In the genomic region with DNA sequence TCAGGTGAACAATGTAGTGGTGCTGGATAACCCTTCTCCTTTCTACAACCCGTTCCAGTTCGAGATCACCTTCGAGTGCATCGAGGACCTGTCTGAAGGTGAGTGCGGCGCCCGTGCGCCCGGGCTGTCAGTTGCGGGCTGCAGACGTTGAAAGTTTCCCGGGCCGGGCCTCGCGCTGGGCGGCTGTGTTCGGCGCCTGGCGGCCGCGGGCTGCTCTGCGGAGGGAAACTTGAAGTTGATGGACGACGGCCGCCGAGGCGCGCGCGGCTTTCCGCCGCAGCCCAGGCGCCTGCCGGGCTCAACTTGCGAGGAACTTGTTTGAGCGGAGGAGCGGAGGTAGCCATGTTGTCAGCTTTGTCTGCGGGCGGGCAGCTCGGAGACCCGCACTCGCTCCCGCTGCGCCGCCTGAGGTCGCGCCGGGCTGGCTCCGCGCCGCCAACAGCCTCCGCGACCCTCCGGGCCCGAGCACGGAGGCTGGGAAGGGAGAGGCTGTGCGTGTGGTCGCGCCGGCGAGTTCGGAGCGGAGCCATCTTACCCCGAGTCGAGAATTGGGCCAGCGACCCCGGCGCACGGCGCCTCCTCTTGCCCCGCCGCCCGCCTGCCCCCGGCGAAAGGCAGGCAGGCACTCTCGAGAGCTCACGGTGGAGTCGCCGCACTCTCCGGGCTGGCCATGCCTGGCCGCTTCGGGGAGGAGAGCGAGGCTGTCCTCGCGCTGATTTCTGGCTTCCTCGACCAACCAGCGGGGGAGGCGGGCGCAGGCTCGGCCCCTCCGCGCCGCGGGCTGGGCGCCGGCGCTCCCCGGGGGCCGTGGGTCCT, we compare ENCODE assay signal across 8 cellular contexts. TPM values are rescaled to one million over a fixed set of nuclear protein-coding genes. Genes with fewer than 3 reads are reported as not detected.
DNase-seq lines count a peak whose midpoint lies in the region; ATAC-seq lines count a peak whose summit lies in the region.

No MANE protein-coding gene starts in this region.

- no peak overlapping the region for H4K5ac ChIP-seq in mesendoderm (ENCODE audit: low read length)

- peak overlapping the region; percentile 98 to 100 for H3K4me3 Mint-ChIP-seq in effector memory CD8-positive, alpha-beta T cell

- peak overlapping the region; percentile 64 for H3K18ac ChIP-seq in mesendoderm (ENCODE audit: low read length)

- no peak overlapping the region for H2AK5ac ChIP-seq in mesendoderm (ENCODE audit: low read length)

- peaks cover 39% of the 10 kb centered on the region for H3K79me2 ChIP-seq in mesendoderm (ENCODE audit: control insufficient read depth, insufficient read depth, low read length)

- H3K4me3 ChIP-seq in mesendoderm (ENCODE audit: low read length): peak overlapping the region; percentile 94

- H3K36me3 Mint-ChIP-seq in effector memory CD8-positive, alpha-beta T cell (ENCODE audit: insufficient read depth): peaks cover 29% of the 10 kb centered on the region

- H2BK15ac ChIP-seq in mesendoderm (replicated peaks; ENCODE audit: low read depth): no peak overlapping the region

- H4K8ac ChIP-seq in mesendoderm (ENCODE audit: low read depth, low read length): no peak overlapping the region

- peak overlapping the region; percentile 12 for H3K4me2 ChIP-seq in mesendoderm (ENCODE audit: low read length)

- no CpG with 5 or more reads among the region's 99 CpGs for WGBS in mesendoderm (ENCODE audit: extremely low coverage, insufficient coverage, low lambda C conversion rate)

- H2BK5ac ChIP-seq in mesendoderm (ENCODE audit: low read length): peak overlapping the region; percentile 55

- H3K27ac Mint-ChIP-seq in effector memory CD8-positive, alpha-beta T cell: peak overlapping the region; percentile 97 to 98

- peak overlapping the region; percentile 87 for H3K27ac ChIP-seq in mesendoderm (ENCODE audit: low read depth, low read length)

- H3K9ac ChIP-seq in mesendoderm (ENCODE audit: low read length): peak overlapping the region; percentile 95

- peak overlapping the region; percentile 97 for H3K56ac ChIP-seq in mesendoderm (ENCODE audit: low read length)

- H3K4ac ChIP-seq in mesendoderm (ENCODE audit: low read depth, low read length): peak overlapping the region; percentile 76

- peak; percentile 27 for DNase-seq in SKM-1 treated with dmso at 0.1 percent for 144 hours (lab: John Stamatoyannopoulos, UW; ENCODE audit: unreplicated experiment)
- DNase-seq in SKM-1 (lab: John Stamatoyannopoulos, UW; ENCODE audit: unreplicated experiment): no peak
- DNase-seq in NCI-H226: peak; percentile 52
- peak; percentile 12 to 38 for DNase-seq in activated CD8-positive, alpha-beta memory T cell treated with anti-CD3 and anti-CD28 coated beads for 1 hour (ENCODE audit: extremely low read depth in 1 of 2, low read depth in 1 of 2)
- DNase-seq in effector memory CD8-positive, alpha-beta T cell: peak; percentile 59 to 67 (median 66)
- peak; percentile 65 for DNase-seq in mesendoderm
- DNase-seq in stimulated activated CD8-positive, alpha-beta memory T cell treated with anti-CD3 and anti-CD28 coated beads, Interleukin-15, amount 100 ng/mL, for 24 hours (ENCODE audit: low read depth): peak; percentile 33

- no peak overlapping the region for H2BK120ac ChIP-seq in mesendoderm (ENCODE audit: low read depth, low read length)

- no peaks in the 10 kb centered on the region for H3K9me3 Mint-ChIP-seq in effector memory CD8-positive, alpha-beta T cell

- no peaks in the 10 kb centered on the region for H3K36me3 ChIP-seq in mesendoderm (ENCODE audit: control insufficient read depth, insufficient read depth, low read length)

- peaks cover 43 to 54% of the 10 kb centered on the region in 2 donors for H3K4me1 Mint-ChIP-seq in effector memory CD8-positive, alpha-beta T cell (ENCODE audit: low read depth in 2 of 2)

- peaks cover 2% of the 10 kb centered on the region for H3K79me1 ChIP-seq in mesendoderm (ENCODE audit: low read length)

- H3K23ac ChIP-seq in mesendoderm (ENCODE audit: low read length): peak overlapping the region; percentile 83

- no peaks in the 10 kb centered on the region for H3K27me3 Mint-ChIP-seq in effector memory CD8-positive, alpha-beta T cell

- no peaks in the 10 kb centered on the region for H3K27me3 ChIP-seq in mesendoderm (ENCODE audit: insufficient read depth, low read length, poor library complexity)

- ATAC-seq in HG02943 (IDR thresholded peaks at IDR 0.05; ENCODE audit: low read depth, unreplicated experiment): peak; percentile 29
- ATAC-seq in effector memory CD8-positive, alpha-beta T cell (replicated peaks): peak; percentile 45

- H3K4me1 ChIP-seq in mesendoderm (ENCODE audit: control insufficient read depth, low read depth, low read length): peaks cover 6% of the 10 kb centered on the region

RNA-seq across cellular contexts. Expression of gene ASF1A, which starts 0.7 kb away (rescaled TPM):
- 37.3 TPM for polyA plus RNA-seq in mesendoderm (2013, experiment 1 of 2)
- 39.0 TPM for polyA plus RNA-seq in mesendoderm (2013, experiment 2 of 2)

RNA-seq across cellular contexts. Expression of gene MCM9, which starts 40.3 kb away (rescaled TPM):
- 4.9 TPM for polyA plus RNA-seq in mesendoderm (2013, experiment 1 of 2)
- polyA plus RNA-seq in mesendoderm (2013, experiment 2 of 2): 5.0 TPM
